8 cellular contexts compared by ENCODE assay signal in the genomic region with DNA sequence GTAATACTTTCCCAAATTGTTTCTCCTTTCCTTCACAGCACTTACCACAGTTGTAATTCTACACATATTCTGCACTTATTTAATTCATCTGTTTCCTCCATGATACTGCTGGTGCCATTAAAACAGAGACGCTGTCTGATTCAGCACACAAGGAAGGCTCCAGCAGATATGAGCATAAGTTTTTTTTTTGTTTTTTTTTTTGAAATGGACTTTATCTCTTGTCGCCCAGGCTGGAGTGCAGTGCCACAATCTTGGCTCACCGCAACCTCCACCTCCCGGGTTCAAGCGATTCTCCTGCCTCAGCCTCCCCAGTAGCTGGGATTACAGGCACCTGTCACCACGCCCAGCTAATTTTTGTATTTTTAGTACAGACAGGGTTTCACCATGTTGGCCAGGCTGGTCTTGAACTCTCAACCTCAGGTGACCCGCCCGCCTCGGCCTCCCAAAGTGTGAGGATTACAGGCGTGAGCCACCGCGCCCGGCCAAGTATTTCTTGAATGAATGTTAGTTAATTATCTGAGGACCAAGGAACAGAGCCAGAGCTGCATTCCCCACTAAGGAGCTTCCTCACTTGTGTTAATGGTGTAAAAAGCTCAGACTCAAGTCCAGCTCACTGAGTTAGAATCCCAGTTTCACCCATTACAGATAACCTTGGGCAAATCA. TPM values are rescaled to one million over a fixed set of nuclear protein-coding genes. Genes with fewer than 3 reads are reported as not detected.
DNase-seq lines count a peak whose midpoint lies in the region; ATAC-seq, FAIRE-seq and TF ChIP-seq lines count a peak whose summit lies in the region.
"Not testable (repeated sequence)": the region's sequence is repeated elsewhere in the genome, so short reads cannot be mapped to it uniquely, and the experiment has no call there.

No MANE protein-coding gene starts in this region.

- ATAC-seq in CD8-positive, alpha-beta T cell; WTC11; GM12878; left lung; thoracic aorta (ENCODE audit: insufficient number of reproducible peaks, low FRiP score, low read depth): not testable (repeated sequence)

- not testable (repeated sequence) for H4K20me1 ChIP-seq in GM12878 (ENCODE audit: control insufficient read depth, insufficient read depth)

- 69% methylated on average over 13 of the region's 13 CpGs for WGBS in GM12878 (ENCODE audit: insufficient coverage, insufficient replicate concordance, low lambda C conversion rate, missing lambda C conversion rate)
- 81% methylated on average over 13 of the region's 13 CpGs for WGBS in esophagus muscularis mucosa

- peak overlapping the region; percentile 73 for H3K4me2 ChIP-seq in GM12878 (ENCODE audit: control insufficient read depth, insufficient read depth)

- not testable (repeated sequence) for H2AFZ ChIP-seq in GM12878 (ENCODE audit: control insufficient read depth, low read depth, low read length)

- TF ChIP-seq EP300 in GM12878 (IDR thresholded peaks at IDR 0.05; ENCODE audit: borderline replicate concordance in 1 of 2, control insufficient read depth in 1 of 2, low read depth in 2 of 2, low read length in 2 of 2); esophagus muscularis mucosa (IDR thresholded peaks at IDR 0.05): not testable (repeated sequence)

- RAD21 ChIA-PET in GM12878 (lab: Charles Lee; ENCODE audit: unreplicated experiment), result interaction anchor here (1.5 to 2.0 kb wide), 3 partner anchors 11 to 128 kb away, joined by 4 to 10 read pairs (median 5); no protein-coding TSS in a partner anchor

- H3K36me3 Mint-ChIP-seq in CD8-positive, alpha-beta T cell, result peaks cover 46% of the 10 kb centered on the region
- peaks cover 24% of the 10 kb centered on the region for H3K36me3 Mint-ChIP-seq in WTC11
- peaks cover 17% of the 10 kb centered on the region for H3K36me3 Mint-ChIP-seq in osteocyte (ENCODE audit: unreplicated experiment)

- not testable (repeated sequence) for H3K27me3 Mint-ChIP-seq in CD8-positive, alpha-beta T cell (ENCODE audit: low read depth); WTC11 (ENCODE audit: low read depth); osteocyte (ENCODE audit: unreplicated experiment)

- H3K79me2 ChIP-seq in GM12878 (ENCODE audit: control insufficient read depth, insufficient read depth, low read length), result peaks cover 43% of the 10 kb centered on the region

- CTCF ChIA-PET in CD8-positive, alpha-beta T cell (lab: Charles Lee), result not testable (repeated sequence)
- CTCF ChIA-PET in WTC11 (lab: Charles Lee), result interaction anchor here (0.6 to 3.0 kb wide), 3 partner anchors 9 to 288 kb away, joined by 3 to 13 read pairs (median 6); no protein-coding TSS in a partner anchor
- CTCF ChIA-PET in GM12878 (lab: Yijun Ruan, JAX), result interaction anchor here (0.9 to 3.7 kb wide), 4 partner anchors 8 to 233 kb away, joined by 3 to 19 read pairs (median 10); no protein-coding TSS in a partner anchor

- in situ Hi-C loops in GM12878 (cut with MboI), result loop anchor here (5.0 kb wide), 1 partner anchor 128 kb away; no protein-coding TSS in a partner anchor

- peak overlapping the region; percentile 95 for H3K4me3 ChIP-seq in CD8-positive, alpha-beta T cell (ENCODE audit: low read depth, low read length)
- peak overlapping the region; percentile 95 for H3K4me3 ChIP-seq in LNCaP clone FGC (ENCODE audit: low read depth, low read length)
- H3K4me3 ChIP-seq in GM12878, result peak overlapping the region; percentile 99
- H3K4me3 ChIP-seq in esophagus muscularis mucosa, result peak overlapping the region; percentile 73 to 98 (median 91)
- H3K4me3 ChIP-seq in left lung, result peak overlapping the region; percentile 90 to 95
- peak overlapping the region; percentile 86 for H3K4me3 ChIP-seq in thoracic aorta

- H3K4me1 Mint-ChIP-seq in CD8-positive, alpha-beta T cell (ENCODE audit: low read depth), result peaks cover 39% of the 10 kb centered on the region
- H3K4me1 Mint-ChIP-seq in WTC11 (peaks cover 26% of the 10 kb centered on the region), osteocyte (ENCODE audit: unreplicated experiment) (peaks cover 31% of the 10 kb centered on the region)

- FAIRE-seq in GM12878 (lab: Jason Lieb, UNC), result not testable (repeated sequence)

- DNase-seq in CD8-positive, alpha-beta T cell; LNCaP clone FGC (ENCODE audit: low read depth); WTC11 (ENCODE audit: low spot score); GM12878 (ENCODE audit: low read depth, low spot score); esophagus muscularis mucosa (ENCODE audit: extremely low spot score); left lung; osteocyte (ENCODE audit: extremely low spot score, unreplicated experiment); thoracic aorta (ENCODE audit: low spot score): not testable (repeated sequence)

- intact Hi-C loops in CD8-positive, alpha-beta T cell (cut with DNase I, micrococcal nuclease), result loop anchor here (1.0 to 10.0 kb wide), 8 partner anchors 85 to 1972 kb away; a partner anchor contains a TSS
- intact Hi-C loops in GM12878 (cut with micrococcal nuclease; ENCODE audit: unreplicated experiment) (loop anchor here (10.0 kb wide), 1 partner anchor 290 kb away; no protein-coding TSS in a partner anchor), esophagus muscularis mucosa (cut with DNase I) (loop anchor here (10.0 kb wide), 1 partner anchor 160 kb away; no protein-coding TSS in a partner anchor)
- intact Hi-C loops in left lung (cut with DNase I), result not testable (repeated sequence)

- not testable (repeated sequence) for BruUV-seq in GM12878 (replicated peaks; lab: Mats Ljungman, UMichigan)

- H3K9ac ChIP-seq in GM12878 (ENCODE audit: control insufficient read depth, insufficient read depth, low read length), result peak overlapping the region; percentile 78

- H3K9me3 ChIP-seq in CD8-positive, alpha-beta T cell (ENCODE audit: low read length); GM12878 (replicated peaks; ENCODE audit: control insufficient read depth, insufficient read depth, low read length); esophagus muscularis mucosa; left lung; thoracic aorta: not testable (repeated sequence)

- H3K27ac Mint-ChIP-seq in CD8-positive, alpha-beta T cell, result peak overlapping the region; percentile 95
- peak overlapping the region; percentile 95 for H3K27ac Mint-ChIP-seq in WTC11
- H3K27ac Mint-ChIP-seq in osteocyte (ENCODE audit: unreplicated experiment), result peak overlapping the region; percentile 91

- SMC1A ChIA-PET in GM12878 (lab: Charles Lee; ENCODE audit: uncharacterized antibody, unreplicated experiment), result interaction anchor here (0.6 to 2.6 kb wide), 6 partner anchors 8 to 157 kb away, joined by 3 to 12 read pairs (median 4); a partner anchor contains a TSS

- POLR2A ChIA-PET in CD8-positive, alpha-beta T cell (lab: Charles Lee), result interaction anchor here (1.8 kb wide), 1 partner anchor 11 kb away, joined by 5 read pairs; no protein-coding TSS in a partner anchor
- POLR2A ChIA-PET in WTC11 (lab: Charles Lee) (interaction anchor here (1.5 kb wide), 1 partner anchor 45 kb away, joined by 3 read pairs; no protein-coding TSS in a partner anchor), GM12878 (lab: Charles Lee) (interaction anchor here (1.3 kb wide), 1 partner anchor 69 kb away, joined by 3 read pairs; no protein-coding TSS in a partner anchor)

- TF ChIP-seq RAD21 in GM12878 (IDR thresholded peaks at IDR 0.05; ENCODE audit: insufficient read depth, low read depth, low read length), result not testable (repeated sequence)

- TF ChIP-seq POLR2A in GM12878 (IDR thresholded peaks at IDR 0.05; ENCODE audit: low read depth, low read length); esophagus muscularis mucosa (IDR thresholded peaks at IDR 0.05; ENCODE audit: low read depth): not testable (repeated sequence)

- TF ChIP-seq CTCF in CD8-positive, alpha-beta T cell (IDR thresholded peaks at IDR 0.05); LNCaP clone FGC (IDR thresholded peaks at IDR 0.05; ENCODE audit: control insufficient read depth, extremely low read depth, insufficient read depth); WTC11 (IDR thresholded peaks at IDR 0.05); GM12878 (IDR thresholded peaks at IDR 0.05 in 2 of 3, conservative IDR thresholded peaks at IDR 0.05 in 1 of 3; ENCODE audit: control insufficient read depth in 2 of 3, extremely low read depth in 1 of 3, insufficient read depth in 1 of 3, low read depth in 3 of 3, low read length in 3 of 3); esophagus muscularis mucosa (IDR thresholded peaks at IDR 0.05); left lung (IDR thresholded peaks at IDR 0.05); osteocyte (IDR thresholded peaks at IDR 0.05); thoracic aorta (IDR thresholded peaks at IDR 0.05): not testable (repeated sequence)

- H3K4me1 ChIP-seq in CD8-positive, alpha-beta T cell (ENCODE audit: insufficient read depth, low read length), result peaks cover 27% of the 10 kb centered on the region
- not testable (repeated sequence) for H3K4me1 ChIP-seq in GM12878 (ENCODE audit: control insufficient read depth, insufficient read depth, low read length)
- H3K4me1 ChIP-seq in esophagus muscularis mucosa (peaks cover 25 to 38% (median 31%) of the 10 kb centered on the region in 4 donors), left lung (peaks cover 14 to 32% of the 10 kb centered on the region in 2 donors), thoracic aorta (ENCODE audit: control insufficient read depth in 1 of 2, low read depth in 2 of 2) (peaks cover 15 to 26% of the 10 kb centered on the region in 2 donors)

- peak overlapping the region; percentile 82 for H3K27ac ChIP-seq in CD8-positive, alpha-beta T cell (ENCODE audit: low read depth, low read length)
- peak overlapping the region; percentile 63 for H3K27ac ChIP-seq in GM12878 (ENCODE audit: control insufficient read depth, insufficient read depth)
- H3K27ac ChIP-seq in esophagus muscularis mucosa (replicated peaks in 1 of 4), result peak overlapping the region in 2 of 4 donors; percentile 80 to 86
- not testable (repeated sequence) for H3K27ac ChIP-seq in left lung
- H3K27ac ChIP-seq in thoracic aorta, result peak overlapping the region in 1 of 2 donors; percentile 82

- H3K27me3 ChIP-seq in CD8-positive, alpha-beta T cell (ENCODE audit: insufficient read depth, low read length); GM12878 (replicated peaks in 1 of 2; ENCODE audit: control insufficient read depth in 2 of 2, insufficient read depth in 2 of 2, low read length in 1 of 2); esophagus muscularis mucosa; left lung; thoracic aorta (replicated peaks; ENCODE audit: insufficient read depth): not testable (repeated sequence)

- not testable (repeated sequence) for H3K9me3 Mint-ChIP-seq in CD8-positive, alpha-beta T cell; WTC11; osteocyte (ENCODE audit: unreplicated experiment)

- peak overlapping the region; percentile 95 for H3K4me3 Mint-ChIP-seq in CD8-positive, alpha-beta T cell
- peak overlapping the region; percentile 99 for H3K4me3 Mint-ChIP-seq in WTC11
- H3K4me3 Mint-ChIP-seq in osteocyte (ENCODE audit: unreplicated experiment), result peak overlapping the region; percentile 95

- not testable (repeated sequence) for H3K36me3 ChIP-seq in CD8-positive, alpha-beta T cell (ENCODE audit: insufficient read depth, low read length)
- peaks cover 4 to 14% of the 10 kb centered on the region in 2 experiments; a peak in 3 of 4 replicates for H3K36me3 ChIP-seq in GM12878 (ENCODE audit: control insufficient read depth in 2 of 2, insufficient read depth in 2 of 2, low read length in 1 of 2)
- H3K36me3 ChIP-seq in esophagus muscularis mucosa, result peaks cover 32 to 37% (median 36%) of the 10 kb centered on the region in 4 donors
- H3K36me3 ChIP-seq in left lung, result peaks cover 0 to 37% of the 10 kb centered on the region in 2 donors
- peaks cover 16% of the 10 kb centered on the region for H3K36me3 ChIP-seq in thoracic aorta

RNA-seq across cellular contexts. Expression of a gene that starts 1.1 kb away (rescaled TPM):
- total RNA-seq in CD8-positive, alpha-beta T cell, result 10 to 100 TPM; 29.3 to 30.4 TPM
- total RNA-seq in WTC11 (2021) (17.3 to 18.3 TPM (median 18.1 TPM) in 3 replicates), GM12878 (2014; rRNA removed) (14.1 and 15.4 TPM in 2 replicates), GM12878 (2014; rRNA removed; fragmentation: Illumina TruSeq; extraction: Trizol) (16.3 and 16.6 TPM in 2 replicates), GM12878 (2021) (18.1 and 19.1 TPM in 2 replicates), esophagus muscularis mucosa (10 to 100 TPM; 17.4 to 23.8 (median 20.7) TPM), left lung (10 to 100 TPM; 15.2 to 15.3 TPM), osteocyte (18.9 and 20.8 TPM in 2 replicates), thoracic aorta (10 to 100 TPM; 14.1 to 22.6 TPM)
- 16.8 and 18.6 TPM in 2 replicates for total RNA-seq in GM12878 (2013; cell fraction: nucleolus; rRNA removed)
- polyA plus RNA-seq in GM12878 (2011; ENCODE audit: low read depth), result 9.1 TPM
- polyA plus RNA-seq in GM12878 (2011; rRNA removed) (19.9 and 23.8 TPM in 2 replicates), GM12878 (2014; fragmentation: Illumina TruSeq; extraction: Trizol) (20.1 and 20.2 TPM in 2 replicates), GM12878 (2014; fragmentation: Nextera tagmentation; extraction: Ambion mirVana) (1 to 10 TPM; 2.3 to 3.4 TPM), GM12878 (2014; rRNA removed) (11.4 and 12.4 TPM in 2 replicates), GM12878 (2016; fragmentation: Nextera tagmentation; extraction: Ambion mirVana) (10 to 100 TPM; 26.4 to 28.2 TPM)
- polyA plus RNA-seq in GM12878 (2011; cell fraction: cytosol; rRNA removed), result 16.1 and 16.5 TPM in 2 replicates
- 12.4 and 15.4 TPM in 2 replicates for polyA plus RNA-seq in GM12878 (2011; cell fraction: nucleus; rRNA removed)
- polyA plus RNA-seq in GM12878 (2012), result 9.9 and 12.7 TPM in 2 replicates
- polyA minus RNA-seq in GM12878 (2011; rRNA and poly(A)+ RNA removed), result 32.6 and 48.8 TPM in 2 replicates
- polyA minus RNA-seq in GM12878 (2011; cell fraction: cytosol; rRNA and poly(A)+ RNA removed), result 13.0 and 15.0 TPM in 2 replicates
- 5.0 and 9.3 TPM in 2 replicates for polyA minus RNA-seq in GM12878 (2011; cell fraction: nucleus; rRNA and poly(A)+ RNA removed)

RNA-seq across cellular contexts. Expression of a gene that starts 1.2 kb away (rescaled TPM):
- 10 to 100 TPM; 12.3 to 13.6 TPM for total RNA-seq in CD8-positive, alpha-beta T cell
- total RNA-seq in WTC11 (2021), result 29.1 to 37.5 TPM (median 37.1 TPM) in 3 replicates
- 110 and 121 TPM in 2 replicates for total RNA-seq in GM12878 (2013; cell fraction: nucleolus; rRNA removed)
- 16.7 and 18.2 TPM in 2 replicates for total RNA-seq in GM12878 (2014; rRNA removed)
- 12.0 and 14.1 TPM in 2 replicates for total RNA-seq in GM12878 (2014; rRNA removed; fragmentation: Illumina TruSeq; extraction: Trizol)
- total RNA-seq in GM12878 (2021), result 20.4 and 21.5 TPM in 2 replicates
- 17.6 TPM for polyA plus RNA-seq in GM12878 (2011; ENCODE audit: low read depth)
- polyA plus RNA-seq in GM12878 (2011; rRNA removed), result 11.5 and 19.5 TPM in 2 replicates
- polyA plus RNA-seq in GM12878 (2011; cell fraction: cytosol; rRNA removed), result 14.9 and 19.2 TPM in 2 replicates
- 99.9 and 123 TPM in 2 replicates for polyA plus RNA-seq in GM12878 (2011; cell fraction: nucleus; rRNA removed)
- polyA plus RNA-seq in GM12878 (2012), result 15.0 and 17.9 TPM in 2 replicates
- 16.8 and 19.1 TPM in 2 replicates for polyA plus RNA-seq in GM12878 (2014; fragmentation: Illumina TruSeq; extraction: Trizol)
- polyA plus RNA-seq in GM12878 (2014; fragmentation: Nextera tagmentation; extraction: Ambion mirVana), result 1 to 10 TPM; 2.9 to 3.4 TPM
- 16.0 and 18.7 TPM in 2 replicates for polyA plus RNA-seq in GM12878 (2014; rRNA removed)
- 10 to 100 TPM; 15.3 to 21.9 TPM for polyA plus RNA-seq in GM12878 (2016; fragmentation: Nextera tagmentation; extraction: Ambion mirVana)
- 26.4 and 42.0 TPM in 2 replicates for polyA minus RNA-seq in GM12878 (2011; rRNA and poly(A)+ RNA removed)
- polyA minus RNA-seq in GM12878 (2011; cell fraction: cytosol; rRNA and poly(A)+ RNA removed), result 6.4 and 9.6 TPM in 2 replicates
- 33.4 and 39.3 TPM in 2 replicates for polyA minus RNA-seq in GM12878 (2011; cell fraction: nucleus; rRNA and poly(A)+ RNA removed)
- total RNA-seq in esophagus muscularis mucosa, result 10 to 100 TPM in 3 of 4 donors, 1 to 10 TPM in 1; 8.8 to 21.6 (median 16.8) TPM
- 10 to 100 TPM; 19.8 to 23.3 TPM for total RNA-seq in left lung
- 27.1 and 29.5 TPM in 2 replicates for total RNA-seq in osteocyte
- total RNA-seq in thoracic aorta, result 10 to 100 TPM; 15.8 to 17.6 TPM
